In the genomic region with DNA sequence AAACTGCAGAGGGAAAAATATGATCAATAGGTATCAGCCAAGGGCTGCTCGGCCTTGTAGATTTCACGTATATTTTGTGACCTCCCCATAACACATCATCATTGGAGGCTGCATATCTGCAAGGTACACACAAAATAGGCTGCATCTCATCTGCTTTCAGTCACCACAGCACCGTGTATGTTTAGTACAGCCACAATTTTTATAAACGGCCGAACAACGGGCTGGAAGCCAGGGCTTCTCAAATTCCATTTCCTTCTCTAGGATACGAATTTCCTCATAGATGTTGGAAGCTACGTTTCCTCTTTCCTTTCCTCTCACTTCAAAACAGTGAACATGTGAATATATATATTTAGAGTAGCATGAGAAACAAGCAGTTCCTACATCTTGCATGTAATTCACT, we compare ENCODE assay signal across 23 cellular contexts. TPM values are rescaled to one million over a fixed set of nuclear protein-coding genes. Genes with fewer than 3 reads are reported as not detected.
DNase-seq lines count a peak whose midpoint lies in the region; ATAC-seq and TF ChIP-seq lines count a peak whose summit lies in the region.
"Had no signal": no experiment of that assay in that cellular context is flagged by ENCODE, and none has a peak within 500 bp of the region (broad histone marks: within the 10 kb centered on the region; RNA-seq: fewer than 3 reads in every experiment).

No MANE protein-coding gene starts in this region.

- no peak overlapping the region for H2BK15ac ChIP-seq in mesenchymal stem cell (ENCODE audit: low read depth, poor library complexity, severe bottlenecking)

- peaks cover 16% of the 10 kb centered on the region for H3K9me3 ChIP-seq in mesenchymal stem cell (ENCODE audit: control insufficient read depth, low read length)
- no peaks in the 10 kb centered on the region for H3K9me3 ChIP-seq in upper lobe of right lung

- H3K27me3 ChIP-seq in ACC112 (ENCODE audit: insufficient read depth, low read length) (no peaks in the 10 kb centered on the region), mesenchymal stem cell (ENCODE audit: control insufficient read depth in 1 of 2, insufficient read depth in 1 of 2, low read length in 2 of 2) (no peaks in the 10 kb centered on the region), upper lobe of right lung (no peaks in the 10 kb centered on the region)

- H3K27ac ChIP-seq in ACC112 (ENCODE audit: low read depth, low read length) (no peak overlapping the region), mesenchymal stem cell (ENCODE audit: low read length, poor library complexity, severe bottlenecking) (no peak overlapping the region), upper lobe of right lung (no peak overlapping the region)

- ATAC-seq in upper lobe of right lung: no peak
- no peak for ATAC-seq in HG03520 (IDR thresholded peaks at IDR 0.05; ENCODE audit: unreplicated experiment)
- ATAC-seq: stimulated activated effector memory CD8-positive, alpha-beta T cell treated with anti-CD3 and anti-CD28 coated beads, Interleukin-12 subunit alpha, Interleukin-12 subunit beta, amount 100 ng/mL, for 72 hours had no signal

- peaks cover 11% of the 10 kb centered on the region for H3K4me1 ChIP-seq in ACC112 (ENCODE audit: control insufficient read depth, insufficient read depth, low read length, unreplicated experiment)
- H3K4me1 ChIP-seq in mesenchymal stem cell (ENCODE audit: control insufficient read depth, insufficient read depth, low read depth, low read length): peaks cover 8% of the 10 kb centered on the region
- peaks cover 7% of the 10 kb centered on the region for H3K4me1 ChIP-seq in upper lobe of right lung

- H3K36me3 ChIP-seq in ACC112 (ENCODE audit: insufficient read depth, low read length) (no peaks in the 10 kb centered on the region), mesenchymal stem cell (ENCODE audit: control insufficient read depth in 1 of 2, insufficient read depth in 2 of 2, low read depth in 1 of 2, low read length in 2 of 2) (no peaks in the 10 kb centered on the region), upper lobe of right lung (no peaks in the 10 kb centered on the region)

- no peak overlapping the region for H3K4ac ChIP-seq in mesenchymal stem cell (ENCODE audit: low read depth in 1 of 2, low read length in 2 of 2)

- H4K91ac ChIP-seq in mesenchymal stem cell (ENCODE audit: low read length): no peak overlapping the region

- no peak overlapping the region for H3K23ac ChIP-seq in mesenchymal stem cell (ENCODE audit: low read length in 2 of 2)

- peak overlapping the region; percentile 51 for H3K4me3 ChIP-seq in ACC112 (ENCODE audit: low read depth, low read length)
- no peak overlapping the region for H3K4me3 ChIP-seq in choroid plexus epithelial cell (ENCODE audit: low read depth, low read length)
- peak overlapping the region in 1 of 2 experiments; percentile 66 for H3K4me3 ChIP-seq in mesenchymal stem cell (ENCODE audit: insufficient read depth in 1 of 2, low read depth in 1 of 2, low read length in 2 of 2)
- H3K4me3 ChIP-seq in upper lobe of right lung: no peak overlapping the region

- H2AFZ ChIP-seq in ACC112 (ENCODE audit: low read length, unreplicated experiment): peak overlapping the region; percentile 67
- H2AFZ ChIP-seq in mesenchymal stem cell (ENCODE audit: low read depth, low read length): no peak overlapping the region

- H3K14ac ChIP-seq in mesenchymal stem cell (ENCODE audit: low read length in 2 of 2): no peak overlapping the region

- peak overlapping the region; percentile 71 for H3K9ac ChIP-seq in mesenchymal stem cell (ENCODE audit: low read length)

- H2BK12ac ChIP-seq in mesenchymal stem cell (ENCODE audit: low read length in 2 of 2): no peak overlapping the region

- H2BK5ac ChIP-seq in mesenchymal stem cell (ENCODE audit: low read depth, low read length, poor library complexity, severe bottlenecking): no peak overlapping the region

- H3K18ac ChIP-seq in mesenchymal stem cell (ENCODE audit: low read depth in 1 of 2, low read length in 2 of 2): no peak overlapping the region

- no peak overlapping the region for H4K8ac ChIP-seq in mesenchymal stem cell (ENCODE audit: low read length)

- no peak overlapping the region for H2AK5ac ChIP-seq in mesenchymal stem cell (ENCODE audit: low read length, severe bottlenecking)

- H2BK120ac ChIP-seq in mesenchymal stem cell (ENCODE audit: low read depth, low read length): no peak overlapping the region

- in situ Hi-C loops in GM13977 (cut with MboI; ENCODE audit: low pct_unique_long_range_greater_than_20kb, low sequenced_read_pairs, unreplicated experiment): no loop called here

- WGBS in mesenchymal stem cell: 77% methylated on average over 6 of the region's 8 CpGs

- H3K4me2 ChIP-seq in mesenchymal stem cell (ENCODE audit: low read length, poor library complexity, severe bottlenecking): no peak overlapping the region

- H3K79me2 ChIP-seq in ACC112 (ENCODE audit: control insufficient read depth, insufficient read depth, low read length, unreplicated experiment): no peaks in the 10 kb centered on the region

- H3K79me1 ChIP-seq in mesenchymal stem cell (replicated peaks; ENCODE audit: low read length, poor library complexity, severe bottlenecking): no peaks in the 10 kb centered on the region

- TF ChIP-seq CTCF in choroid plexus epithelial cell (conservative IDR thresholded peaks at IDR 0.05; ENCODE audit: low read depth, low read length): no peak
- TF ChIP-seq CTCF in upper lobe of right lung (IDR thresholded peaks at IDR 0.05): no peak
- TF ChIP-seq CTCF in GM13977 (IDR thresholded peaks at IDR 0.05; ENCODE audit: extremely low read depth, insufficient read depth, missing control alignments): no peak

- intact Hi-C loops in upper lobe of right lung (cut with DNase I): no loop called here

- peak; percentile 14 for DNase-seq in NCI-H1092 (lab: John Stamatoyannopoulos, UW)
- DNase-seq in choroid plexus epithelial cell (ENCODE audit: low read depth): peak; percentile 58
- no peak for DNase-seq in mesenchymal stem cell
- no peak for DNase-seq in upper lobe of right lung
- no peak for DNase-seq in activated CD4-positive, alpha-beta T cell treated with anti-CD3 and anti-CD28 coated beads, Interleukin-2, amount 50 U/mL, for 1 hour
- no peak for DNase-seq in GM13977 (ENCODE audit: low spot score)
- DNase-seq: ACHN; activated CD4-positive, CD25-positive, alpha-beta regulatory T cell; activated CD8-positive, alpha-beta memory T cell treated with anti-CD3 and anti-CD28 coated beads for 24 hours; activated naive CD8-positive, alpha-beta T cell treated with anti-CD3 and anti-CD28 coated beads for 36 hours; CD4-positive, alpha-beta memory T cell; central memory CD4-positive, alpha-beta T cell; DND-41; HCEC 1CT; mammary epithelial cell; NCI-H1694; NCI-H510A treated with DMSO at 0.1 percent for 48 hours; SIG-M5; T-helper 2 cell; trophoblast cell had no signal

RNA-seq across cellular contexts. Expression of gene FOXK1, which starts 20.2 kb away (rescaled TPM):
- 12.9 TPM for polyA plus RNA-seq in mesenchymal stem cell (2013, experiment 1 of 2)
- polyA plus RNA-seq in mesenchymal stem cell (2013, experiment 2 of 2): 12.3 TPM
- 33.3 TPM for total RNA-seq in upper lobe of right lung

Comparison
In these comparisons a context has a peak if more than half of its experiments do, and no peak if none do; other contexts are left out.
1. DNase-seq: peak in NCI-H1092 (single experiment) and choroid plexus epithelial cell (single experiment); none in mesenchymal stem cell (single experiment), upper lobe of right lung (single experiment), activated CD4-positive, alpha-beta T cell treated with anti-CD3 and anti-CD28 coated beads, Interleukin-2, amount 50 U/mL, for 1 hour (single experiment) and GM13977 (single experiment).